1 cellular context compared by ENCODE assay signal in the genomic region with DNA sequence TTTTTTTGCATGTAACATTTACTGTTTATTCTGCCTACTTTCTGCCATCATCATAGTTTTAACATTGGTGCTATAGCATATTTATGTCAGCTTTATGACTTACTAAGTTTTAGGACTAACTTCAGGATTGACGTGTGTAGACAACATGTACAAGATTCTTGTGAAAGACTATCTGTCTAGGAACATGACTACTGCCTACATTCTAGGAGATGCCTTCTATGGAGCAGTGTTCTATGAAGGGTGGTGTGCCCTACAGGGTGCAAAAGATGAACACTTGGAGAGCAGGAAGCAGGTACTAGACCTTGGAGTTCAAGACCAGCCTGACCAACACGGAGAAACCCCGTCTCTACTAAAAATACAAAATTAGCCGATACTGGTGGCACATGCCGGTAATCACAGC.
TF ChIP-seq lines count a peak whose summit lies in the region.

No MANE protein-coding gene starts in this region.

TF ChIP-seq in WTC11, 78 proteins besides CTCF, POLR2A, EP300 and RAD21 (continued from another document):
- TF ChIP-seq RORB (CRISPR knock-in tag; IDR thresholded peaks at IDR 0.05), result no peak
- no peak for TF ChIP-seq ZNF396 (CRISPR knock-in tag; IDR thresholded peaks at IDR 0.05; ENCODE audit: borderline replicate concordance)
- TF ChIP-seq, protein P1, sequence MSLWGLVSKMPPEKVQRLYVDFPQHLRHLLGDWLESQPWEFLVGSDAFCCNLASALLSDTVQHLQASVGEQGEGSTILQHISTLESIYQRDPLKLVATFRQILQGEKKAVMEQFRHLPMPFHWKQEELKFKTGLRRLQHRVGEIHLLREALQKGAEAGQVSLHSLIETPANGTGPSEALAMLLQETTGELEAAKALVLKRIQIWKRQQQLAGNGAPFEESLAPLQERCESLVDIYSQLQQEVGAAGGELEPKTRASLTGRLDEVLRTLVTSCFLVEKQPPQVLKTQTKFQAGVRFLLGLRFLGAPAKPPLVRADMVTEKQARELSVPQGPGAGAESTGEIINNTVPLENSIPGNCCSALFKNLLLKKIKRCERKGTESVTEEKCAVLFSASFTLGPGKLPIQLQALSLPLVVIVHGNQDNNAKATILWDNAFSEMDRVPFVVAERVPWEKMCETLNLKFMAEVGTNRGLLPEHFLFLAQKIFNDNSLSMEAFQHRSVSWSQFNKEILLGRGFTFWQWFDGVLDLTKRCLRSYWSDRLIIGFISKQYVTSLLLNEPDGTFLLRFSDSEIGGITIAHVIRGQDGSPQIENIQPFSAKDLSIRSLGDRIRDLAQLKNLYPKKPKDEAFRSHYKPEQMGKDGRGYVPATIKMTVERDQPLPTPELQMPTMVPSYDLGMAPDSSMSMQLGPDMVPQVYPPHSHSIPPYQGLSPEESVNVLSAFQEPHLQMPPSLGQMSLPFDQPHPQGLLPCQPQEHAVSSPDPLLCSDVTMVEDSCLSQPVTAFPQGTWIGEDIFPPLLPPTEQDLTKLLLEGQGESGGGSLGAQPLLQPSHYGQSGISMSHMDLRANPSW (CRISPR knock-in tag; conservative IDR thresholded peaks at IDR 0.05; ENCODE audit: low read depth), result no peak
- TF ChIP-seq NR3C1 (CRISPR knock-in tag; conservative IDR thresholded peaks at IDR 0.05; ENCODE audit: low read depth), result no peak
- TF ChIP-seq ATF2 (CRISPR knock-in tag; IDR thresholded peaks at IDR 0.05; ENCODE audit: borderline replicate concordance, low read depth), result no peak
- TF ChIP-seq IRF2 (CRISPR knock-in tag; IDR thresholded peaks at IDR 0.05; ENCODE audit: borderline replicate concordance, low read depth), result no peak
- TF ChIP-seq HMGA2 (CRISPR knock-in tag; IDR thresholded peaks at IDR 0.05), result no peak
- no peak for TF ChIP-seq HMGXB4 (CRISPR knock-in tag; IDR thresholded peaks at IDR 0.05)
- TF ChIP-seq SMAD4 (CRISPR knock-in tag; IDR thresholded peaks at IDR 0.05), result no peak
